1 cellular context compared by ENCODE assay signal in genomic region chr2:10547663-10548384, GRCh38.
TF ChIP-seq lines count a peak whose summit lies in the region.

No MANE protein-coding gene starts in this region.

TF ChIP-seq in K562, 482 proteins besides CTCF, POLR2A, EP300 and RAD21 (continued from another document):
- peak; percentile 72 for TF ChIP-seq TFE3 (CRISPR knock-in tag; IDR thresholded peaks at IDR 0.05)
